ENCODE assay signal across 30 cellular contexts in the genomic region with DNA sequence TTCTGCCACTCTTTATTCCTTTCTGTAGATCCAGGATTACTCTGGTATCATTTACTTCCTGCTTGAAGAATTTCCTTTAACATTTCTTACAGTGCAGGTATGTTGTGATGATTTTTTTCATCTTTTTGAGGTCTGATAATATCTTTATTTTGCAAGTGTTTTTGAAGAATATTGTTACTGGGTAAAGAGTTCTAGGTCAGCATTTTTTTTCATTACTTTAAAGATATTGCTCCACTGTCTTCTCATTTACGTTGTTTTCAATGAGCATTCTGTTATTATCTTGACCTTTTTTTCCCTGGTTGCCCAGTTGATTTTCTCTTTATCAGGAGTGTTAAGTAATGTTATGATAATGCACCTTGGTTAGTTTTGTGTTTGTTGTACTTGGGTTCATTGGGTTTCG. TPM values are rescaled to one million over a fixed set of nuclear protein-coding genes. Genes with fewer than 3 reads are reported as not detected.
DNase-seq lines count a peak whose midpoint lies in the region; ATAC-seq, FAIRE-seq and TF ChIP-seq lines count a peak whose summit lies in the region.
"Had no signal": no experiment of that assay in that cellular context is flagged by ENCODE, and none has a peak within 500 bp of the region (broad histone marks: within the 10 kb centered on the region; RNA-seq: fewer than 3 reads in every experiment).

No MANE protein-coding gene starts in this region.

- BruUV-seq in HepG2 (replicated peaks; lab: Mats Ljungman, UMichigan) (no TSS peak), K562 (replicated peaks; lab: Mats Ljungman, UMichigan) (no TSS peak)

- in situ Hi-C loops in HepG2 (cut with HindIII; ENCODE audit: extremely low pct_ligation_motif_present, low pct_unique_long_range_greater_than_20kb): no loop called here
- in situ Hi-C loops in K562 (cut with MboI): no loop called here

- WGBS in HepG2 (ENCODE audit: low lambda C conversion rate): 59% methylated on average over 2 of the region's 2 CpGs
- WGBS in right lobe of liver (ENCODE audit: insufficient coverage, low coverage, low lambda C conversion rate, missing lambda C conversion rate): 59% methylated on average over 2 of the region's 2 CpGs
- 66% methylated on average over 2 of the region's 2 CpGs for WGBS in K562 (ENCODE audit: insufficient coverage, low coverage, missing lambda C conversion rate)

- H3K4me3 ChIP-seq in HepG2 (replicated peaks in 1 of 3; ENCODE audit: insufficient read depth in 1 of 3, low read depth in 2 of 3, low read length in 3 of 3) (no peak overlapping the region), right lobe of liver (no peak overlapping the region), K562 (no peak overlapping the region)
- H3K4me3 ChIP-seq: BLaER1, GM12878 had no signal

- H3K27ac ChIP-seq in HepG2 (ENCODE audit: extremely low read length, insufficient read depth, low read length) (no peak overlapping the region), right lobe of liver (no peak overlapping the region), K562 (ENCODE audit: extremely low read depth, low read depth, low read length) (no peak overlapping the region), caudate nucleus (ENCODE audit: low read depth, low read length) (no peak overlapping the region)
- H3K27ac ChIP-seq: 22Rv1, BLaER1 had no signal

- H3K4me1 ChIP-seq in HepG2 (ENCODE audit: insufficient read depth, low read length) (peaks cover 25% of the 10 kb centered on the region), right lobe of liver (no peaks in the 10 kb centered on the region), K562 (replicated peaks in 1 of 2; ENCODE audit: control insufficient read depth in 2 of 2, insufficient read depth in 2 of 2, low read length in 2 of 2) (no peaks in the 10 kb centered on the region)
- H3K4me1 ChIP-seq: BLaER1 had no signal

- no peak for TF ChIP-seq CTCF in HepG2 (CRISPR knock-in tag; IDR thresholded peaks at IDR 0.05)
- TF ChIP-seq CTCF in right lobe of liver (IDR thresholded peaks at IDR 0.05): no peak
- TF ChIP-seq CTCF in K562 (IDR thresholded peaks at IDR 0.05 in 2 of 3, conservative IDR thresholded peaks at IDR 0.05 in 1 of 3; ENCODE audit: insufficient read depth in 2 of 3, low read depth in 1 of 3, low read length in 3 of 3): no peak

- H3K27me3 ChIP-seq in HepG2 (ENCODE audit: control insufficient read depth in 1 of 2, insufficient read depth in 2 of 2, low read length in 2 of 2) (no peaks in the 10 kb centered on the region), right lobe of liver (no peaks in the 10 kb centered on the region), K562 (ENCODE audit: control insufficient read depth in 2 of 2, insufficient read depth in 2 of 2, low read length in 2 of 2) (no peaks in the 10 kb centered on the region)
- H3K27me3 ChIP-seq: BE2C, BLaER1 had no signal

- no peaks in the 10 kb centered on the region for H3K79me2 ChIP-seq in HepG2 (ENCODE audit: insufficient read depth, low read length)
- H3K79me2 ChIP-seq in K562 (ENCODE audit: control insufficient read depth, insufficient read depth, low read length): peaks cover 10% of the 10 kb centered on the region; the same call in 1 of the 3 replicates

- TF ChIP-seq RAD21 in HepG2 (CRISPR knock-in tag; IDR thresholded peaks at IDR 0.05): no peak
- TF ChIP-seq RAD21 in K562 (CRISPR knock-in tag; conservative IDR thresholded peaks at IDR 0.05 in 1 of 2, IDR thresholded peaks at IDR 0.05 in 1 of 2): no peak

- CTCF ChIA-PET in HepG2 (lab: Yijun Ruan, JAX; ENCODE audit: low intra/inter-chr PET ratio, low total read pairs): no interaction called here
- CTCF ChIA-PET in K562 (lab: Yijun Ruan, JAX; ENCODE audit: low intra/inter-chr PET ratio): no interaction called here

- H3K9me3 ChIP-seq in HepG2 (ENCODE audit: low read length): no peaks in the 10 kb centered on the region
- H3K9me3 ChIP-seq in right lobe of liver: no peaks in the 10 kb centered on the region
- no peaks in the 10 kb centered on the region for H3K9me3 ChIP-seq in K562 (replicated peaks; ENCODE audit: control insufficient read depth, insufficient read depth, low read depth, low read length)
- H3K9me3 ChIP-seq: BE2C had no signal

- H3K36me3 ChIP-seq in HepG2 (replicated peaks in 1 of 2; ENCODE audit: control insufficient read depth in 1 of 2, insufficient read depth in 2 of 2, low read length in 2 of 2): no peaks in the 10 kb centered on the region
- H3K36me3 ChIP-seq in right lobe of liver: no peaks in the 10 kb centered on the region
- H3K36me3 ChIP-seq in K562 (ENCODE audit: control insufficient read depth, insufficient read depth, low read length): peaks cover 5% of the 10 kb centered on the region; the same call in 2 of the 3 replicates
- H3K36me3 ChIP-seq: BE2C, BLaER1 had no signal

- H3K9me1 ChIP-seq in K562 (ENCODE audit: control insufficient read depth, insufficient read depth, low read length): no peaks in the 10 kb centered on the region

- intact Hi-C loops in HepG2 (cut with micrococcal nuclease; ENCODE audit: unreplicated experiment): no loop called here
- intact Hi-C loops in right lobe of liver (cut with DNase I): no loop called here
- intact Hi-C loops in K562 (cut with micrococcal nuclease): no loop called here
- intact Hi-C loops in posterior cingulate gyrus (cut with DNase I): no loop called here

- FAIRE-seq in HepG2 (lab: Jason Lieb, UNC) (no peak), K562 (lab: Jason Lieb, UNC) (no peak)
- FAIRE-seq: GM12878, GM12892, GM18507 had no signal

- ATAC-seq in HepG2: no peak
- ATAC-seq in right lobe of liver: no peak
- no peak for ATAC-seq in K562

- POLR2A ChIA-PET in HepG2 (lab: Yijun Ruan, JAX) (no interaction called here), K562 (lab: Yijun Ruan, JAX) (no interaction called here)

- TF ChIP-seq EP300 in HepG2 (IDR thresholded peaks at IDR 0.05; ENCODE audit: low read depth in 2 of 2, low read length in 2 of 2): no peak
- no peak for TF ChIP-seq EP300 in HepG2 (CRISPR knock-in tag; IDR thresholded peaks at IDR 0.05; ENCODE audit: borderline replicate concordance)
- no peak for TF ChIP-seq EP300 in K562 (IDR thresholded peaks at IDR 0.05; ENCODE audit: low read length)

- no peak overlapping the region for H3K9ac ChIP-seq in HepG2 (ENCODE audit: insufficient read depth, low read depth, low read length)
- H3K9ac ChIP-seq in K562 (ENCODE audit: insufficient read depth in 1 of 2, low read depth in 2 of 2, low read length in 2 of 2): no peak overlapping the region
- H3K9ac ChIP-seq: BLaER1 had no signal

- no peak for TF ChIP-seq POLR2A in HepG2 (IDR thresholded peaks at IDR 0.05; ENCODE audit: insufficient read depth in 1 of 2, low read depth in 2 of 2, low read length in 2 of 2)
- TF ChIP-seq POLR2A in right lobe of liver (IDR thresholded peaks at IDR 0.05): no peak
- no peak for TF ChIP-seq POLR2A in K562 (conservative IDR thresholded peaks at IDR 0.05)

- H3K4me2 ChIP-seq in HepG2 (ENCODE audit: low read depth, low read length): no peak overlapping the region
- H3K4me2 ChIP-seq in K562 (ENCODE audit: insufficient read depth, low read length): no peak overlapping the region
- H3K4me2 ChIP-seq: BLaER1 had no signal

- H2AFZ ChIP-seq in HepG2 (ENCODE audit: low read length) (no peak overlapping the region), K562 (ENCODE audit: low read depth, low read length) (no peak overlapping the region)

- H4K20me1 ChIP-seq in HepG2 (ENCODE audit: insufficient read depth, low read length) (no peaks in the 10 kb centered on the region), K562 (replicated peaks; ENCODE audit: control insufficient read depth, insufficient read depth, low read length) (no peaks in the 10 kb centered on the region; the same call in 1 of the 2 replicates)
- H4K20me1 ChIP-seq: BLaER1 had no signal

- DNase-seq in HepG2 (ENCODE audit: low spot score) (no peak), right lobe of liver (no peak), K562 (ENCODE audit: extremely low read depth in 1 of 4, low spot score in 3 of 4) (no peak), caudate nucleus (lab: John Stamatoyannopoulos, UW) (no peak), posterior cingulate gyrus (no peak)
- DNase-seq: ACHN; C1 segment of cervical spinal cord; CD4-positive, alpha-beta memory T cell; CD4-positive, CD25-positive, alpha-beta regulatory T cell; CD8-positive, alpha-beta memory T cell; COR-L47; DMS 273 treated with DMSO at 0.1 percent for 48 hours; DMS153; DMS53; DMS79; DND-41; EL; GDM1 had no signal

RNA-seq across cellular contexts. Expression of gene TMEM247, which starts 31.7 kb away (rescaled TPM):
- total RNA-seq in HepG2 (2016; rRNA removed; fragmentation: Illumina TruSeq; extraction: Trizol): not detected in 2 replicates
- total RNA-seq in HepG2 (2016; cell fraction: cytosol; rRNA removed; fragmentation: Illumina TruSeq; extraction: Trizol; ENCODE audit: low read depth): not detected in 2 replicates
- not detected in 2 replicates for total RNA-seq in HepG2 (2016; cell fraction: insoluble cytoplasmic fraction; rRNA removed; fragmentation: Illumina TruSeq; extraction: Trizol)
- total RNA-seq in HepG2 (2016; cell fraction: membrane; rRNA removed; fragmentation: Illumina TruSeq; extraction: Trizol): not detected in 2 replicates
- not detected in 2 replicates for total RNA-seq in HepG2 (2016; cell fraction: nucleus; rRNA removed; fragmentation: Illumina TruSeq; extraction: Trizol)
- polyA plus RNA-seq in HepG2 (2011; rRNA removed): not detected in 2 replicates
- polyA plus RNA-seq in HepG2 (2011; cell fraction: cytosol; rRNA removed): not detected in 2 replicates
- polyA plus RNA-seq in HepG2 (2011; cell fraction: nucleus; rRNA removed): not detected in 2 replicates
- not detected in 2 replicates for polyA plus RNA-seq in HepG2 (2012)
- polyA plus RNA-seq in HepG2 (2016; cell fraction: cytosol; fragmentation: Illumina TruSeq; extraction: Trizol; ENCODE audit: low read depth): not detected in 2 replicates
- not detected in 2 replicates for polyA plus RNA-seq in HepG2 (2016; cell fraction: insoluble cytoplasmic fraction; fragmentation: Illumina TruSeq; extraction: Trizol; ENCODE audit: low read depth)
- polyA plus RNA-seq in HepG2 (2016; cell fraction: membrane; fragmentation: Illumina TruSeq; extraction: Trizol; ENCODE audit: low read depth): not detected in 2 replicates
- not detected in 2 replicates for polyA plus RNA-seq in HepG2 (2016; cell fraction: nucleus; fragmentation: Illumina TruSeq; extraction: Trizol; ENCODE audit: insufficient read depth, low read depth)
- not detected in 2 replicates for polyA minus RNA-seq in HepG2 (2011; rRNA and poly(A)+ RNA removed; ENCODE audit: low replicate concordance)
- polyA minus RNA-seq in HepG2 (2011; cell fraction: cytosol; rRNA and poly(A)+ RNA removed): not detected in 2 replicates
- polyA minus RNA-seq in HepG2 (2011; cell fraction: nucleus; rRNA and poly(A)+ RNA removed): not detected in 2 replicates
- total RNA-seq in right lobe of liver: not detected
- 3.0 TPM in 1 of 2 replicates, not detected in the other for total RNA-seq in K562 (2011; cell fraction: chromatin; rRNA removed; ENCODE audit: low replicate concordance)
- 0.92 and 2.0 TPM in 2 replicates for total RNA-seq in K562 (2011; cell fraction: nucleolus; rRNA removed)
- total RNA-seq in K562 (2011; cell fraction: nucleoplasm; rRNA removed): 1.5 TPM in 1 of 2 replicates, not detected in the other
- total RNA-seq in K562 (2014; rRNA removed): 3.0 and 3.7 TPM in 2 replicates
- 0.51 and 1.4 TPM in 2 replicates for total RNA-seq in K562 (2014; rRNA removed; fragmentation: Illumina TruSeq; extraction: Trizol)
- total RNA-seq in K562 (2015; rRNA removed; fragmentation: Illumina TruSeq; extraction: Trizol): 1.2 and 1.3 TPM in 2 replicates
- total RNA-seq in K562 (2021): 4.7 and 4.9 TPM in 2 replicates
- 0.18 and 3.2 TPM in 2 replicates for polyA plus RNA-seq in K562 (2011; rRNA removed)
- polyA plus RNA-seq in K562 (2011; cell fraction: cytosol; rRNA removed): 0.27 and 4.6 TPM in 2 replicates
- polyA plus RNA-seq in K562 (2011; cell fraction: nucleus; rRNA removed): 0.32 and 6.5 TPM in 2 replicates
- 3.0 and 6.2 TPM in 2 replicates for polyA plus RNA-seq in K562 (2012)
- polyA plus RNA-seq in K562 (2014; fragmentation: Illumina TruSeq; extraction: Trizol): 0.24 and 1.6 TPM in 2 replicates
- 1 to 10 TPM; 2.1 to 3.1 TPM for polyA plus RNA-seq in K562 (2014; fragmentation: Nextera tagmentation; extraction: Ambion mirVana)
- 4.4 and 6.8 TPM in 2 replicates for polyA plus RNA-seq in K562 (2014; rRNA removed)
- polyA minus RNA-seq in K562 (2011; rRNA and poly(A)+ RNA removed): 0.35 TPM in 1 of 2 replicates, not detected in the other
- polyA minus RNA-seq in K562 (2011; cell fraction: cytosol; rRNA and poly(A)+ RNA removed): not detected in 2 replicates
- polyA minus RNA-seq in K562 (2011; cell fraction: nucleus; rRNA and poly(A)+ RNA removed): 1.1 TPM in 1 of 2 replicates, not detected in the other
- total RNA-seq: A172; A673; CD4-positive, alpha-beta memory T cell; CD4-positive, CD25-positive, alpha-beta regulatory T cell; CD8-positive, alpha-beta memory T cell; Daoy; G401; GM12878 had no signal
- polyA plus RNA-seq: AG04450; CD14-positive monocyte; CD4-positive, alpha-beta memory T cell; CD4-positive, CD25-positive, alpha-beta regulatory T cell; CD8-positive, alpha-beta memory T cell; GM12878 had no signal

Comparison
In these comparisons a context has a peak if more than half of its experiments do, and no peak if none do; other contexts are left out.
1. Of the 241 proteins assayed by ChIP-seq in both HepG2 and K562: peak only in HepG2: MAFK; only in K562: MAFG; in both: none; in neither: 239.